ENCODE assay signal across 4 cellular contexts in the genomic region with DNA sequence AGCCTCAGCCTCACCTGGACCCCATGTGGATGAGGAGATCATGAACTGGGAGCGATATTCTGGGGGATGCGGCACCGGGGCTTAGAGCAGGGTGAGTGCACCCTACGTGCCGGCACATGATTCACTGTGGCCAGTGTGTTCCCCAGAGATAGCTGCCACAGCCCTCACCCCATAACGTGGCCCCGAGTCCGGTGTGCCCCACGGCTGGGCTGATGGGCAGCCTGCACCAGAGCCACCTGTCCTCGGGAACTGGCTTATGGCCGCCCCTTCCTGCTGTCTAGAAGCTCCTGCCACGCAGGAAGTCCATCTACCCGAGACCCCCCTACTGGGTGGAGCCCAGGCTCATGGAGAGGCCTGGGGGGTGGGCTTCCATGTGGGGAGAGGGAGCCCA.
TF ChIP-seq lines count a peak whose summit lies in the region.

No MANE protein-coding gene starts in this region.

TF ChIP-seq in SK-N-SH, 30 proteins besides CTCF, POLR2A, EP300 and RAD21:
- TF ChIP-seq YY1 (IDR thresholded peaks at IDR 0.05; ENCODE audit: low read depth) (no peak), FOXJ3 (CRISPR knock-in tag; IDR thresholded peaks at IDR 0.05) (no peak), GABPA (IDR thresholded peaks at IDR 0.05; ENCODE audit: low read depth) (no peak), GATA2 (CRISPR knock-in tag; IDR thresholded peaks at IDR 0.05) (no peak), CHD2 (IDR thresholded peaks at IDR 0.05; ENCODE audit: low read length, partially characterized antibody) (no peak), MXI1 (IDR thresholded peaks at IDR 0.05; ENCODE audit: low read depth, low read length) (no peak), TCF12 (IDR thresholded peaks at IDR 0.05) (no peak), TAF1 (IDR thresholded peaks at IDR 0.05; ENCODE audit: borderline replicate concordance, low read depth, low read length) (no peak)

TF ChIP-seq in SK-N-SH treated with all-trans-retinoic acid at 6 μM for 48 hours, 23 proteins besides CTCF, POLR2A, EP300 and RAD21:
- TF ChIP-seq GLIS3 (CRISPR knock-in tag; IDR thresholded peaks at IDR 0.05): no peak
- no peak for TF ChIP-seq TCF4 (CRISPR knock-in tag; IDR thresholded peaks at IDR 0.05; ENCODE audit: borderline replicate concordance)
- TF ChIP-seq TOX (CRISPR knock-in tag; IDR thresholded peaks at IDR 0.05; ENCODE audit: borderline replicate concordance): no peak
- no peak for TF ChIP-seq ZNF565 (CRISPR knock-in tag; conservative IDR thresholded peaks at IDR 0.05; ENCODE audit: low read depth)
- TF ChIP-seq ZNF8 (CRISPR knock-in tag; IDR thresholded peaks at IDR 0.05): no peak
- no peak for TF ChIP-seq CSDC2 (CRISPR knock-in tag; IDR thresholded peaks at IDR 0.05)
- TF ChIP-seq, protein P1, sequence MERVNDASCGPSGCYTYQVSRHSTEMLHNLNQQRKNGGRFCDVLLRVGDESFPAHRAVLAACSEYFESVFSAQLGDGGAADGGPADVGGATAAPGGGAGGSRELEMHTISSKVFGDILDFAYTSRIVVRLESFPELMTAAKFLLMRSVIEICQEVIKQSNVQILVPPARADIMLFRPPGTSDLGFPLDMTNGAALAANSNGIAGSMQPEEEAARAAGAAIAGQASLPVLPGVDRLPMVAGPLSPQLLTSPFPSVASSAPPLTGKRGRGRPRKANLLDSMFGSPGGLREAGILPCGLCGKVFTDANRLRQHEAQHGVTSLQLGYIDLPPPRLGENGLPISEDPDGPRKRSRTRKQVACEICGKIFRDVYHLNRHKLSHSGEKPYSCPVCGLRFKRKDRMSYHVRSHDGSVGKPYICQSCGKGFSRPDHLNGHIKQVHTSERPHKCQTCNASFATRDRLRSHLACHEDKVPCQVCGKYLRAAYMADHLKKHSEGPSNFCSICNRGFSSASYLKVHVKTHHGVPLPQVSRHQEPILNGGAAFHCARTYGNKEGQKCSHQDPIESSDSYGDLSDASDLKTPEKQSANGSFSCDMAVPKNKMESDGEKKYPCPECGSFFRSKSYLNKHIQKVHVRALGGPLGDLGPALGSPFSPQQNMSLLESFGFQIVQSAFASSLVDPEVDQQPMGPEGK (CRISPR knock-in tag; IDR thresholded peaks at IDR 0.05; ENCODE audit: borderline replicate concordance): no peak
- no peak for TF ChIP-seq OSR1 (CRISPR knock-in tag; IDR thresholded peaks at IDR 0.05)
- TF ChIP-seq PPARA (CRISPR knock-in tag; IDR thresholded peaks at IDR 0.05; ENCODE audit: borderline replicate concordance): no peak
- TF ChIP-seq RARB (CRISPR knock-in tag; IDR thresholded peaks at IDR 0.05): no peak
- TF ChIP-seq ARNTL (CRISPR knock-in tag; IDR thresholded peaks at IDR 0.05; ENCODE audit: borderline replicate concordance, low read depth): no peak
- TF ChIP-seq ESRRG (CRISPR knock-in tag; IDR thresholded peaks at IDR 0.05): no peak

TF ChIP-seq in H1, 55 proteins besides CTCF, POLR2A, EP300 and RAD21:
- TF ChIP-seq ASH2L (IDR thresholded peaks at IDR 0.05; ENCODE audit: low read length) (no peak), BRCA1 (IDR thresholded peaks at IDR 0.05; ENCODE audit: low read depth, low read length) (no peak), POLR2AphosphoS5 (IDR thresholded peaks at IDR 0.05; ENCODE audit: low read depth, low read length) (no peak), HDAC6 (IDR thresholded peaks at IDR 0.05; ENCODE audit: low read depth, low read length) (no peak), TCF12 (IDR thresholded peaks at IDR 0.05; ENCODE audit: low read depth, low read length) (no peak), NANOG (IDR thresholded peaks at IDR 0.05; ENCODE audit: insufficient read depth, low read depth, low read length, poor library complexity, severe bottlenecking) (no peak), CBX5 (IDR thresholded peaks at IDR 0.05; ENCODE audit: low read depth, low read length) (no peak), EZH2 (IDR thresholded peaks at IDR 0.05; ENCODE audit: low read depth, low read length, severe bottlenecking) (no peak), TBP (IDR thresholded peaks at IDR 0.05; ENCODE audit: low read depth, low read length) (no peak), JUN (IDR thresholded peaks at IDR 0.05; ENCODE audit: low read depth, low read length) (no peak), CREB1 (IDR thresholded peaks at IDR 0.05) (no peak), KDM1A (IDR thresholded peaks at IDR 0.05; ENCODE audit: borderline replicate concordance, low read length) (no peak), JUND (IDR thresholded peaks at IDR 0.05; ENCODE audit: low read length) (no peak), SUZ12 (IDR thresholded peaks at IDR 0.05; ENCODE audit: low read length) (no peak), BACH1 (IDR thresholded peaks at IDR 0.05; ENCODE audit: low read length) (no peak)
- TF ChIP-seq, protein P2, sequence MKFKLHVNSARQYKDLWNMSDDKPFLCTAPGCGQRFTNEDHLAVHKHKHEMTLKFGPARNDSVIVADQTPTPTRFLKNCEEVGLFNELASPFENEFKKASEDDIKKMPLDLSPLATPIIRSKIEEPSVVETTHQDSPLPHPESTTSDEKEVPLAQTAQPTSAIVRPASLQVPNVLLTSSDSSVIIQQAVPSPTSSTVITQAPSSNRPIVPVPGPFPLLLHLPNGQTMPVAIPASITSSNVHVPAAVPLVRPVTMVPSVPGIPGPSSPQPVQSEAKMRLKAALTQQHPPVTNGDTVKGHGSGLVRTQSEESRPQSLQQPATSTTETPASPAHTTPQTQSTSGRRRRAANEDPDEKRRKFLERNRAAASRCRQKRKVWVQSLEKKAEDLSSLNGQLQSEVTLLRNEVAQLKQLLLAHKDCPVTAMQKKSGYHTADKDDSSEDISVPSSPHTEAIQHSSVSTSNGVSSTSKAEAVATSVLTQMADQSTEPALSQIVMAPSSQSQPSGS (IDR thresholded peaks at IDR 0.05; ENCODE audit: low read length): no peak
TF ChIP-seq in H1: peak in this region for 0.

TF ChIP-seq in HEK293T, 16 proteins besides CTCF, POLR2A, EP300 and RAD21:
- TF ChIP-seq NFRKB (IDR thresholded peaks at IDR 0.05): no peak
- no peak for TF ChIP-seq CTBP1 (IDR thresholded peaks at IDR 0.05; ENCODE audit: borderline replicate concordance)
- TF ChIP-seq SP1 (IDR thresholded peaks at IDR 0.05): no peak
- no peak for TF ChIP-seq FOXA1 (IDR thresholded peaks at IDR 0.05)
- no peak for TF ChIP-seq ELF4 (IDR thresholded peaks at IDR 0.05)
- TF ChIP-seq ZNF384 (IDR thresholded peaks at IDR 0.05): no peak
- TF ChIP-seq TARDBP (IDR thresholded peaks at IDR 0.05): no peak
- TF ChIP-seq FOXM1 (IDR thresholded peaks at IDR 0.05; ENCODE audit: borderline replicate concordance): no peak
TF ChIP-seq in HEK293T: peak in this region for 0.
